In genomic region chr1:8866792-8867415, GRCh38 we compare ENCODE assay signal across 15 cellular contexts.
DNase-seq lines count a peak whose midpoint lies in the region; ATAC-seq and TF ChIP-seq lines count a peak whose summit lies in the region.
"Had no signal": no experiment of that assay in that cellular context is flagged by ENCODE, and none has a peak within 500 bp of the region (broad histone marks: within the 10 kb centered on the region; RNA-seq: fewer than 3 reads in every experiment).

No MANE protein-coding gene starts in this region.

- H3K36me3 Mint-ChIP-seq in central memory CD8-positive, alpha-beta T cell (ENCODE audit: insufficient read depth) = peaks cover 77% of the 10 kb centered on the region
- peaks cover 97% of the 10 kb centered on the region for H3K36me3 Mint-ChIP-seq in stimulated activated naive CD8-positive, alpha-beta T cell treated with anti-CD3 and anti-CD28 coated beads, Interleukin-15, Interleukin-2, amounts not matched to agents 100 ng/mL and 50 ng/mL, for 24 hours (ENCODE audit: low read depth)

- in situ Hi-C loops in HAP-1 (cut with MboI; ENCODE audit: low sequenced_read_pairs) = no loop called here

- no peaks in the 10 kb centered on the region for H3K9me3 ChIP-seq in HAP-1
- H3K9me3 ChIP-seq: Peyer's patch, testis had no signal

- ATAC-seq in central memory CD8-positive, alpha-beta T cell (replicated peaks; ENCODE audit: extremely low read depth, poor library complexity, severe bottlenecking) = no peak

- H3K27ac ChIP-seq in RWPE1 = peak overlapping the region; percentile 65
- H3K27ac ChIP-seq: coronary artery, Peyer's patch, testis had no signal

- CTCF ChIA-PET in RWPE1 (lab: Yijun Ruan, JAX) = interaction anchor here (0.7 to 0.8 kb wide), 2 partner anchors 10 to 18 kb away, joined by 3 read pairs; no protein-coding TSS in a partner anchor

- no peaks in the 10 kb centered on the region for H3K9me3 Mint-ChIP-seq in central memory CD8-positive, alpha-beta T cell
- H3K9me3 Mint-ChIP-seq in stimulated activated naive CD8-positive, alpha-beta T cell treated with anti-CD3 and anti-CD28 coated beads, Interleukin-15, Interleukin-2, amounts not matched to agents 100 ng/mL and 50 ng/mL, for 24 hours = no peaks in the 10 kb centered on the region
- H3K9me3 Mint-ChIP-seq: memory B cell had no signal

- no peaks in the 10 kb centered on the region for H3K27me3 ChIP-seq in HAP-1 (ENCODE audit: low read depth)
- H3K27me3 ChIP-seq: Peyer's patch, testis had no signal

- POLR2A ChIA-PET in RWPE1 (lab: Yijun Ruan, JAX; ENCODE audit: low non-redundant PET) = interaction anchor here (0.5 kb wide), 1 partner anchor 907 kb away, joined by 3 read pairs; no protein-coding TSS in a partner anchor

- no peaks in the 10 kb centered on the region for H3K4me1 ChIP-seq in HAP-1
- H3K4me1 ChIP-seq: testis had no signal

- peaks cover 100% of the 10 kb centered on the region for H3K36me3 ChIP-seq in HAP-1 (replicated peaks)

- DNase-seq in stimulated activated CD4-positive, alpha-beta T cell treated with anti-CD3 and anti-CD28 coated beads, Interleukin-15, amount 100 ng/mL, for 48 hours (ENCODE audit: low read depth in 2 of 2) = peak; percentile 43 to 58
- DNase-seq in stimulated activated CD4-positive, alpha-beta T cell treated with anti-CD3 and anti-CD28 coated beads, Interleukin-4, amount 100 ng/mL, for 1 hour = no peak
- DNase-seq in RWPE1 (ENCODE audit: low spot score) (no peak), T-helper 9 cell (no peak), HAP-1 (ENCODE audit: low spot score in 2 of 2) (no peak), amniotic stem cell (lab: John Stamatoyannopoulos, UW) (no peak)
- DNase-seq in central memory CD8-positive, alpha-beta T cell (ENCODE audit: low spot score in 2 of 2) = no peak
- DNase-seq: activated gamma-delta T cell treated with Interleukin-2 at 50 U/mL for 16 hours, MV-4-11, NCI-H2227 treated with DMSO at 0.1 percent for 48 hours, Peyer's patch, testis had no signal

- peak overlapping the region; percentile 19 for H3K27ac Mint-ChIP-seq in central memory CD8-positive, alpha-beta T cell (ENCODE audit: low read depth)
- peak overlapping the region; percentile 95 for H3K27ac Mint-ChIP-seq in stimulated activated naive CD8-positive, alpha-beta T cell treated with anti-CD3 and anti-CD28 coated beads, Interleukin-15, Interleukin-2, amounts not matched to agents 100 ng/mL and 50 ng/mL, for 24 hours
- H3K27ac Mint-ChIP-seq: memory B cell had no signal

- H3K4me3 Mint-ChIP-seq in central memory CD8-positive, alpha-beta T cell = no peak overlapping the region
- peak overlapping the region; percentile 47 for H3K4me3 Mint-ChIP-seq in stimulated activated naive CD8-positive, alpha-beta T cell treated with anti-CD3 and anti-CD28 coated beads, Interleukin-15, Interleukin-2, amounts not matched to agents 100 ng/mL and 50 ng/mL, for 24 hours
- H3K4me3 Mint-ChIP-seq: memory B cell had no signal

- no peaks in the 10 kb centered on the region for H3K27me3 Mint-ChIP-seq in central memory CD8-positive, alpha-beta T cell
- no peaks in the 10 kb centered on the region for H3K27me3 Mint-ChIP-seq in stimulated activated naive CD8-positive, alpha-beta T cell treated with anti-CD3 and anti-CD28 coated beads, Interleukin-15, Interleukin-2, amounts not matched to agents 100 ng/mL and 50 ng/mL, for 24 hours
- H3K27me3 Mint-ChIP-seq: memory B cell had no signal

- no peak overlapping the region for H3K4me3 ChIP-seq in HAP-1
- H3K4me3 ChIP-seq: coronary artery, Peyer's patch, testis had no signal

- peaks cover 21% of the 10 kb centered on the region for H3K4me1 Mint-ChIP-seq in central memory CD8-positive, alpha-beta T cell
- H3K4me1 Mint-ChIP-seq in stimulated activated naive CD8-positive, alpha-beta T cell treated with anti-CD3 and anti-CD28 coated beads, Interleukin-15, Interleukin-2, amounts not matched to agents 100 ng/mL and 50 ng/mL, for 24 hours (ENCODE audit: low read depth) = peaks cover 63% of the 10 kb centered on the region

- TF ChIP-seq CTCF in RWPE1 (conservative IDR thresholded peaks at IDR 0.05; ENCODE audit: low read depth) = no peak

Comparison
In these comparisons a context has a peak if more than half of its experiments do, and no peak if none do; other contexts are left out.
1. DNase-seq: peak in stimulated activated CD4-positive, alpha-beta T cell treated with anti-CD3 and anti-CD28 coated beads, Interleukin-15, amount 100 ng/mL, for 48 hours (2 of 2); none in stimulated activated CD4-positive, alpha-beta T cell treated with anti-CD3 and anti-CD28 coated beads, Interleukin-4, amount 100 ng/mL, for 1 hour (single experiment), RWPE1 (single experiment), central memory CD8-positive, alpha-beta T cell (0 of 2), T-helper 9 cell (single experiment), HAP-1 (0 of 2) and amniotic stem cell (single experiment).